Comparison of ENCODE assay signal across 17 cellular contexts in genomic region chr14:71138236-71139057, GRCh38.
DNase-seq lines count a peak whose midpoint lies in the region; ATAC-seq, FAIRE-seq and TF ChIP-seq lines count a peak whose summit lies in the region.
"Had no signal": no experiment of that assay in that cellular context is flagged by ENCODE, and none has a peak within 500 bp of the region (broad histone marks: within the 10 kb centered on the region; RNA-seq: fewer than 3 reads in every experiment).

No MANE protein-coding gene starts in this region.

- in situ Hi-C loops in Panc1 (cut with HindIII; ENCODE audit: low pct_unique_long_range_greater_than_20kb, low sequenced_read_pairs), result no loop called here

- no peak overlapping the region for H2AK5ac ChIP-seq in H1 (ENCODE audit: low read depth, low read length)

- no peak overlapping the region for H3K9ac ChIP-seq in H1 (replicated peaks in 1 of 4; ENCODE audit: extremely low read depth in 1 of 4, low read depth in 3 of 4, low read length in 3 of 4)

- no peak for DNase-seq in activated CD8-positive, alpha-beta T cell treated with anti-CD3 and anti-CD28 coated beads, Interleukin-2, amount 10 ng/mL, durations not matched to agents 7 days and 5 days
- DNase-seq in activated CD8-positive, alpha-beta T cell treated with anti-CD3 and anti-CD28 coated beads for 36 hours, result no peak
- no peak for DNase-seq in Panc1 (ENCODE audit: low read depth, low spot score)
- DNase-seq in H1 (ENCODE audit: low read depth in 1 of 2, low spot score in 2 of 2), result no peak
- DNase-seq in osteoblast (ENCODE audit: insufficient read length, low spot score, missing footprints), result peak; percentile 58
- no peak for DNase-seq in frontal cortex (ENCODE audit: low spot score in 2 of 2)
- no peak for DNase-seq in activated CD4-positive, alpha-beta memory T cell treated with anti-CD3 and anti-CD28 coated beads, Interleukin-2, amount 10 ng/mL, durations not matched to agents 7 days and 5 days
- no peak for DNase-seq in nucleus accumbens (lab: John Stamatoyannopoulos, UW)
- DNase-seq: GF-D8 had no signal

- no peaks in the 10 kb centered on the region for H3K79me1 ChIP-seq in H1 (ENCODE audit: low read depth, low read length)

- H3K56ac ChIP-seq in H1 (replicated peaks; ENCODE audit: insufficient read length, low read depth, low read length), result no peak overlapping the region

- CTCF ChIA-PET in activated CD8-positive, alpha-beta T cell treated with anti-CD3 and anti-CD28 coated beads, Interleukin-2, amount 10 ng/mL, durations not matched to agents 7 days and 5 days (lab: Charles Lee), result interaction anchor here (0.6 to 5.4 kb wide), 22 partner anchors 8 to 717 kb away, joined by 3 to 47 read pairs (median 4); no protein-coding TSS in a partner anchor
- CTCF ChIA-PET in activated CD8-positive, alpha-beta T cell treated with anti-CD3 and anti-CD28 coated beads for 36 hours (lab: Charles Lee), result interaction anchor here (0.6 to 3.4 kb wide), 28 partner anchors 8 to 717 kb away, joined by 3 to 36 read pairs (median 3); no protein-coding TSS in a partner anchor
- CTCF ChIA-PET in Panc1 (lab: Charles Lee) (interaction anchor here (0.7 kb wide), 1 partner anchor 615 kb away, joined by 3 read pairs; no protein-coding TSS in a partner anchor), H1 (lab: Charles Lee; ENCODE audit: partially characterized antibody) (interaction anchor here (0.6 to 8.9 kb wide), 49 partner anchors 8 to 1430 kb away, joined by 3 to 86 read pairs (median 3); partner anchors contain the start of gene RGS6)
- CTCF ChIA-PET in activated CD4-positive, alpha-beta memory T cell treated with anti-CD3 and anti-CD28 coated beads, Interleukin-2, amount 10 ng/mL, durations not matched to agents 7 days and 5 days (lab: Charles Lee), result interaction anchor here (0.5 to 5.4 kb wide), 16 partner anchors 13 to 717 kb away, joined by 3 to 63 read pairs (median 4); no protein-coding TSS in a partner anchor

- TF ChIP-seq EP300 in H1 (IDR thresholded peaks at IDR 0.05; ENCODE audit: borderline replicate concordance in 1 of 2, low read depth in 2 of 2, low read length in 2 of 2), result no peak

- H3K27me3 ChIP-seq in Panc1 (ENCODE audit: control insufficient read depth, insufficient read depth, low read length) (no peaks in the 10 kb centered on the region), H1 (replicated peaks in 1 of 4; ENCODE audit: control insufficient read depth in 3 of 4, extremely low read depth in 1 of 4, insufficient read depth in 3 of 4, low read length in 3 of 4) (no peaks in the 10 kb centered on the region), osteoblast (ENCODE audit: insufficient read depth, low read length) (no peaks in the 10 kb centered on the region)

- FAIRE-seq in H1 (lab: Jason Lieb, UNC) (no peak), frontal cortex (lab: Jason Lieb, UNC) (no peak)
- FAIRE-seq: A204.1 had no signal

- no peak overlapping the region for H2BK20ac ChIP-seq in H1 (ENCODE audit: low read length)

- H3K4me2 ChIP-seq in H1 (ENCODE audit: insufficient read depth in 1 of 2, low read depth in 2 of 2, low read length in 2 of 2) (no peak overlapping the region), osteoblast (ENCODE audit: insufficient read depth, low read length) (peak overlapping the region; percentile 74)
- H3K4me2 ChIP-seq: PC-9 had no signal

- TF ChIP-seq RAD21 in H1 (IDR thresholded peaks at IDR 0.05 in 1 of 2, conservative IDR thresholded peaks at IDR 0.05 in 1 of 2; ENCODE audit: low read depth in 2 of 2, low read length in 2 of 2), result no peak

- POLR2A ChIA-PET in activated CD8-positive, alpha-beta T cell treated with anti-CD3 and anti-CD28 coated beads, Interleukin-2, amount 10 ng/mL, durations not matched to agents 7 days and 5 days (lab: Charles Lee), result interaction anchor here (0.6 kb wide), 1 partner anchor 183 kb away, joined by 3 read pairs; no protein-coding TSS in a partner anchor
- POLR2A ChIA-PET in activated CD8-positive, alpha-beta T cell treated with anti-CD3 and anti-CD28 coated beads for 36 hours (lab: Charles Lee), result interaction anchor here (0.8 to 1.3 kb wide), 3 partner anchors 10 to 615 kb away, joined by 3 read pairs; no protein-coding TSS in a partner anchor
- POLR2A ChIA-PET in Panc1 (lab: Charles Lee) (no interaction called here), H1 (lab: Charles Lee; ENCODE audit: partially characterized antibody) (interaction anchor here (1.2 kb wide), 1 partner anchor 183 kb away, joined by 3 read pairs; no protein-coding TSS in a partner anchor)
- POLR2A ChIA-PET in activated CD4-positive, alpha-beta memory T cell treated with anti-CD3 and anti-CD28 coated beads, Interleukin-2, amount 10 ng/mL, durations not matched to agents 7 days and 5 days (lab: Charles Lee), result interaction anchor here (1.0 kb wide), 1 partner anchor 183 kb away, joined by 4 read pairs; the partner anchor contains the start of gene SIPA1L1

- H3K4me1 Mint-ChIP-seq in activated CD8-positive, alpha-beta T cell treated with anti-CD3 and anti-CD28 coated beads, Interleukin-2, amount 10 ng/mL, durations not matched to agents 7 days and 5 days (ENCODE audit: low read depth), result peaks cover 49% of the 10 kb centered on the region
- H3K4me1 Mint-ChIP-seq in activated CD8-positive, alpha-beta T cell treated with anti-CD3 and anti-CD28 coated beads for 36 hours (ENCODE audit: low read depth), result peaks cover 21% of the 10 kb centered on the region
- peaks cover 44% of the 10 kb centered on the region for H3K4me1 Mint-ChIP-seq in activated CD4-positive, alpha-beta memory T cell treated with anti-CD3 and anti-CD28 coated beads, Interleukin-2, amount 10 ng/mL, durations not matched to agents 7 days and 5 days

- no peak for ATAC-seq in activated CD8-positive, alpha-beta T cell treated with anti-CD3 and anti-CD28 coated beads, Interleukin-2, amount 10 ng/mL, durations not matched to agents 7 days and 5 days
- no peak for ATAC-seq in activated CD8-positive, alpha-beta T cell treated with anti-CD3 and anti-CD28 coated beads for 36 hours
- ATAC-seq in Panc1, result peak; percentile 49; the same call in 1 of the 2 replicates
- ATAC-seq: activated naive CD8-positive, alpha-beta T cell treated with anti-CD3 and anti-CD28 coated beads, Interleukin-2, amount 50 U/mL, for 24 hours had no signal

- no peak overlapping the region for H3K4me3 ChIP-seq in Panc1 (ENCODE audit: low read depth in 2 of 2, low read length in 2 of 2)
- H3K4me3 ChIP-seq in H1 (ENCODE audit: extremely low read depth in 1 of 4, insufficient read depth in 2 of 4, low read depth in 3 of 4, low read length in 4 of 4), result no peak overlapping the region
- H3K4me3 ChIP-seq in osteoblast (ENCODE audit: insufficient read depth, low read length), result peak overlapping the region; percentile 39
- H3K4me3 ChIP-seq: PC-9 had no signal

- no peaks in the 10 kb centered on the region for H3K23me2 ChIP-seq in H1 (ENCODE audit: low read depth, low read length)

- peak overlapping the region; percentile 5 for H3K27ac Mint-ChIP-seq in activated CD8-positive, alpha-beta T cell treated with anti-CD3 and anti-CD28 coated beads, Interleukin-2, amount 10 ng/mL, durations not matched to agents 7 days and 5 days
- H3K27ac Mint-ChIP-seq in activated CD8-positive, alpha-beta T cell treated with anti-CD3 and anti-CD28 coated beads for 36 hours, result no peak overlapping the region
- H3K27ac Mint-ChIP-seq in activated CD4-positive, alpha-beta memory T cell treated with anti-CD3 and anti-CD28 coated beads, Interleukin-2, amount 10 ng/mL, durations not matched to agents 7 days and 5 days, result no peak overlapping the region
- H3K27ac Mint-ChIP-seq: activated CD4-positive, alpha-beta T cell treated with anti-CD3 and anti-CD28 coated beads, Interleukin-2, amount 10 ng/mL, durations not matched to agents 24 days and 14 days; activated naive CD8-positive, alpha-beta T cell treated with anti-CD3 and anti-CD28 coated beads, Interleukin-2, amount 50 U/mL, for 24 hours; CD8-positive, alpha-beta T cell had no signal

- no peak overlapping the region for H3K14ac ChIP-seq in H1 (ENCODE audit: insufficient read length)

- H3K79me2 ChIP-seq in H1 (ENCODE audit: control insufficient read depth in 1 of 2, insufficient read depth in 2 of 2, low read length in 2 of 2) (no peaks in the 10 kb centered on the region), osteoblast (ENCODE audit: insufficient read depth, low read length) (peaks cover 5% of the 10 kb centered on the region)

- no peaks in the 10 kb centered on the region for H3K4me1 ChIP-seq in Panc1 (ENCODE audit: control insufficient read depth, insufficient read depth, low read length)
- H3K4me1 ChIP-seq in H1 (replicated peaks in 1 of 4; ENCODE audit: control insufficient read depth in 3 of 4, insufficient read depth in 4 of 4, low read length in 3 of 4), result peaks cover 0 to 4% (median 0%) of the 10 kb centered on the region in 4 experiments; a peak in 3 of 7 replicates
- peaks cover 39% of the 10 kb centered on the region for H3K4me1 ChIP-seq in osteoblast (ENCODE audit: insufficient read depth, low read length)

- H2AFZ ChIP-seq in H1 (ENCODE audit: low read length) (peak overlapping the region; percentile 91), osteoblast (ENCODE audit: low read length) (peak overlapping the region; percentile 26)
- H2AFZ ChIP-seq: PC-9 had no signal

- H4K5ac ChIP-seq in H1 (ENCODE audit: insufficient read length, low read depth, low read length), result no peak overlapping the region

- no peaks in the 10 kb centered on the region for H3K9me3 Mint-ChIP-seq in activated CD8-positive, alpha-beta T cell treated with anti-CD3 and anti-CD28 coated beads, Interleukin-2, amount 10 ng/mL, durations not matched to agents 7 days and 5 days (ENCODE audit: insufficient read depth)
- no peaks in the 10 kb centered on the region for H3K9me3 Mint-ChIP-seq in activated CD8-positive, alpha-beta T cell treated with anti-CD3 and anti-CD28 coated beads for 36 hours
- H3K9me3 Mint-ChIP-seq in activated CD4-positive, alpha-beta memory T cell treated with anti-CD3 and anti-CD28 coated beads, Interleukin-2, amount 10 ng/mL, durations not matched to agents 7 days and 5 days, result no peaks in the 10 kb centered on the region
- H3K9me3 Mint-ChIP-seq: activated CD4-positive, alpha-beta T cell treated with anti-CD3 and anti-CD28 coated beads, Interleukin-2, amount 10 ng/mL, durations not matched to agents 24 days and 14 days; activated naive CD8-positive, alpha-beta T cell treated with anti-CD3 and anti-CD28 coated beads, Interleukin-2, amount 50 U/mL, for 24 hours; CD8-positive, alpha-beta T cell had no signal

- intact Hi-C loops in activated CD8-positive, alpha-beta T cell treated with anti-CD3 and anti-CD28 coated beads for 36 hours (cut with micrococcal nuclease), result loop anchor here (2.0 kb wide), 1 partner anchor 614 kb away; no protein-coding TSS in a partner anchor
- intact Hi-C loops in Panc1 (cut with micrococcal nuclease; ENCODE audit: unreplicated experiment), result no loop called here

- H2BK120ac ChIP-seq in H1 (replicated peaks; ENCODE audit: low read depth, low read length), result no peak overlapping the region

- BruUV-seq in Panc1 (replicated peaks; lab: Mats Ljungman, UMichigan), result no TSS peak

- H3K36me3 ChIP-seq in Panc1 (ENCODE audit: control insufficient read depth, insufficient read depth, low read length), result no peaks in the 10 kb centered on the region
- H3K36me3 ChIP-seq in H1 (ENCODE audit: control insufficient read depth in 2 of 4, insufficient read depth in 4 of 4, low read length in 3 of 4), result no peaks in the 10 kb centered on the region
- no peaks in the 10 kb centered on the region for H3K36me3 ChIP-seq in osteoblast (ENCODE audit: insufficient read depth, low read length)
- H3K36me3 ChIP-seq: thoracic aorta had no signal

- H3K36me3 Mint-ChIP-seq in activated CD8-positive, alpha-beta T cell treated with anti-CD3 and anti-CD28 coated beads, Interleukin-2, amount 10 ng/mL, durations not matched to agents 7 days and 5 days (ENCODE audit: low read depth), result peaks cover under 1% of the 10 kb centered on the region
- H3K36me3 Mint-ChIP-seq in activated CD8-positive, alpha-beta T cell treated with anti-CD3 and anti-CD28 coated beads for 36 hours (ENCODE audit: low read depth), result peaks cover 3% of the 10 kb centered on the region
- H3K36me3 Mint-ChIP-seq in activated CD4-positive, alpha-beta memory T cell treated with anti-CD3 and anti-CD28 coated beads, Interleukin-2, amount 10 ng/mL, durations not matched to agents 7 days and 5 days (ENCODE audit: low read depth), result no peaks in the 10 kb centered on the region
- H3K36me3 Mint-ChIP-seq: CD8-positive, alpha-beta T cell; naive thymus-derived CD8-positive, alpha-beta T cell had no signal

- no peak overlapping the region for H3K18ac ChIP-seq in H1 (ENCODE audit: extremely low read depth, low read length)

- H2BK15ac ChIP-seq in H1 (ENCODE audit: low read length), result no peak overlapping the region

- TF ChIP-seq CTCF in activated CD8-positive, alpha-beta T cell treated with anti-CD3 and anti-CD28 coated beads for 36 hours (IDR thresholded peaks at IDR 0.05), result no peak
- TF ChIP-seq CTCF in Panc1 (IDR thresholded peaks at IDR 0.05) (no peak), H1 (IDR thresholded peaks at IDR 0.05; ENCODE audit: control extremely low read depth in 1 of 3, insufficient read depth in 1 of 3, low read depth in 1 of 3, low read length in 3 of 3) (no peak), osteoblast (IDR thresholded peaks at IDR 0.05; ENCODE audit: extremely low read depth, low read depth, low read length) (no peak)

- no peak overlapping the region for H3K27ac ChIP-seq in Panc1 (ENCODE audit: low read length)
- no peak overlapping the region for H3K27ac ChIP-seq in H1 (ENCODE audit: low read depth, low read length)
- H3K27ac ChIP-seq in osteoblast (ENCODE audit: low read depth, low read length), result peak overlapping the region; percentile 6
- H3K27ac ChIP-seq: epithelial cell of prostate, PC-9, thoracic aorta had no signal

- H3K23ac ChIP-seq in H1 (ENCODE audit: insufficient read length), result no peak overlapping the region

- no peak overlapping the region; the same call in 1 of the 2 replicates for H4K8ac ChIP-seq in H1 (ENCODE audit: extremely low read depth, insufficient read depth, low read length)

- no peak overlapping the region for H3K4me3 Mint-ChIP-seq in activated CD8-positive, alpha-beta T cell treated with anti-CD3 and anti-CD28 coated beads, Interleukin-2, amount 10 ng/mL, durations not matched to agents 7 days and 5 days
- H3K4me3 Mint-ChIP-seq in activated CD8-positive, alpha-beta T cell treated with anti-CD3 and anti-CD28 coated beads for 36 hours, result no peak overlapping the region
- H3K4me3 Mint-ChIP-seq in activated CD4-positive, alpha-beta memory T cell treated with anti-CD3 and anti-CD28 coated beads, Interleukin-2, amount 10 ng/mL, durations not matched to agents 7 days and 5 days, result no peak overlapping the region
- H3K4me3 Mint-ChIP-seq: activated CD4-positive, alpha-beta T cell treated with anti-CD3 and anti-CD28 coated beads, Interleukin-2, amount 10 ng/mL, durations not matched to agents 24 days and 14 days; activated naive CD8-positive, alpha-beta T cell treated with anti-CD3 and anti-CD28 coated beads, Interleukin-2, amount 50 U/mL, for 24 hours; CD8-positive, alpha-beta T cell; naive thymus-derived CD8-positive, alpha-beta T cell had no signal

- H4K20me1 ChIP-seq in H1 (replicated peaks in 1 of 2; ENCODE audit: control insufficient read depth in 1 of 2, insufficient read depth in 2 of 2, low read length in 2 of 2) (no peaks in the 10 kb centered on the region), osteoblast (ENCODE audit: insufficient read depth, low read length) (no peaks in the 10 kb centered on the region)

- H4K91ac ChIP-seq in H1 (replicated peaks; ENCODE audit: insufficient read length, low read length), result peak overlapping the region; percentile 71

- H3K27me3 Mint-ChIP-seq in activated CD8-positive, alpha-beta T cell treated with anti-CD3 and anti-CD28 coated beads, Interleukin-2, amount 10 ng/mL, durations not matched to agents 7 days and 5 days (ENCODE audit: low read depth), result no peaks in the 10 kb centered on the region
- no peaks in the 10 kb centered on the region for H3K27me3 Mint-ChIP-seq in activated CD8-positive, alpha-beta T cell treated with anti-CD3 and anti-CD28 coated beads for 36 hours
- no peaks in the 10 kb centered on the region for H3K27me3 Mint-ChIP-seq in activated CD4-positive, alpha-beta memory T cell treated with anti-CD3 and anti-CD28 coated beads, Interleukin-2, amount 10 ng/mL, durations not matched to agents 7 days and 5 days
- H3K27me3 Mint-ChIP-seq: activated CD4-positive, alpha-beta T cell treated with anti-CD3 and anti-CD28 coated beads, Interleukin-2, amount 10 ng/mL, durations not matched to agents 24 days and 14 days; activated naive CD8-positive, alpha-beta T cell treated with anti-CD3 and anti-CD28 coated beads, Interleukin-2, amount 50 U/mL, for 24 hours had no signal

- WGBS in H1 (ENCODE audit: extremely low coverage in 1 of 2, insufficient coverage in 1 of 2, insufficient read length in 1 of 2, insufficient replicate concordance in 2 of 2, low coverage in 1 of 2, low lambda C conversion rate in 2 of 2, missing lambda C conversion rate in 1 of 2), 2 experiments, result 72 to 100% methylated on average over 1 to 10 of the region's 10 CpGs

- H3K9me3 ChIP-seq in Panc1 (ENCODE audit: control insufficient read depth, insufficient read depth, low read depth, low read length), result no peaks in the 10 kb centered on the region
- peaks cover 2 to 6% of the 10 kb centered on the region in 2 experiments; a peak in 1 of 4 replicates for H3K9me3 ChIP-seq in H1 (ENCODE audit: insufficient read depth in 2 of 2, low read depth in 1 of 2, low read length in 1 of 2)
- no peaks in the 10 kb centered on the region for H3K9me3 ChIP-seq in osteoblast (ENCODE audit: low read depth, low read length)
- H3K9me3 ChIP-seq: thoracic aorta had no signal

- H3K4ac ChIP-seq in H1 (replicated peaks; ENCODE audit: insufficient read length, low read depth, low read length), result no peak overlapping the region

- peak overlapping the region; percentile 97; the same call in 1 of the 2 replicates for H2BK12ac ChIP-seq in H1 (ENCODE audit: low read depth, low read length)

- H2BK5ac ChIP-seq in H1 (ENCODE audit: low read depth, low read length), result peak overlapping the region; percentile 55; the same call in 1 of the 2 replicates

- TF ChIP-seq POLR2A in H1 (IDR thresholded peaks at IDR 0.05; ENCODE audit: control extremely low read depth in 1 of 2, low read depth in 2 of 2, low read length in 2 of 2), result no peak
